In the genomic region with DNA sequence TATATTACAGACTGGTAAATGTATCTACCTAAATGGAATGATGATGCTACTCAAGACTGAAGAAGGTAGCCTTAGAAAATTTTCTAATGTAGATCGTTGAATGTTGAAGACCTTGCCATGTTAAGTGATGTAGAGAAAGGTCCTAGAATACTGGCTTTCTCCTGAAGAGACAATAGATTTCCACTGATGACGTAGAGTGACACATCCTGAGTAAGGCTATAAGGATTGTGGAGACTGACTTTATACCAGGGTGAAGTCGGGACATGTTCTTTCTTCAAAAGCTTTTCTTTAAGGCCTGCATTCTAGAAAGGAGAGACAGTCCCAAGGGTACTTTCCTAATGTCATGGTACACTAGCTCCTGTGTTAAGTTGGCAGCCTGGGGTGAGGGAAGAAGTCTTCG, we compare ENCODE assay signal across 28 cellular contexts. TPM values are rescaled to one million over a fixed set of nuclear protein-coding genes. Genes with fewer than 3 reads are reported as not detected.
"Had no signal": no experiment of that assay in that cellular context is flagged by ENCODE, and none has a peak within 500 bp of the region (broad histone marks: within the 10 kb centered on the region; RNA-seq: fewer than 3 reads in every experiment).

No MANE protein-coding gene starts in this region.

- H3K27ac ChIP-seq: ascending aorta, VCaP had no signal

- H3K27me3 ChIP-seq: ascending aorta had no signal

- H3K9me3 ChIP-seq: ascending aorta had no signal

- H3K4me3 ChIP-seq: ascending aorta had no signal

- DNase-seq: activated B cell treated with CpG ODN at 0.5 μM for 24 hours; activated CD4-positive, alpha-beta memory T cell treated with anti-CD3 and anti-CD28 coated beads, Interleukin-2, amount 10 ng/mL, durations not matched to agents 7 days and 5 days; activated CD4-positive, alpha-beta T cell treated with anti-CD3 and anti-CD28 coated beads for 1 hour; activated CD4-positive, alpha-beta T cell treated with anti-CD3 and anti-CD28 coated beads for 36 hours; activated CD4-positive, alpha-beta T cell treated with anti-CD3 and anti-CD28 coated beads for 48 hours; activated CD4-positive, alpha-beta T cell treated with anti-CD3 and anti-CD28 coated beads, Interleukin-2, amount 10 ng/mL, durations not matched to agents 7 days and 5 days; activated CD4-positive, alpha-beta T cell treated with anti-CD3 and anti-CD28 coated beads, Interleukin-2, amount 50 U/mL, for 48 hours; activated CD8-positive, alpha-beta memory T cell treated with anti-CD3 and anti-CD28 coated beads for 24 hours; activated CD8-positive, alpha-beta memory T cell treated with anti-CD3 and anti-CD28 coated beads, Interleukin-2, amount 10 ng/mL, durations not matched to agents 7 days and 5 days; activated CD8-positive, alpha-beta memory T cell treated with anti-CD3 and anti-CD28 coated beads, Interleukin-2, amount 50 U/mL, for 48 hours; activated CD8-positive, alpha-beta T cell treated with anti-CD3 and anti-CD28 coated beads, Interleukin-2, amount 10 ng/mL, durations not matched to agents 7 days and 5 days; activated effector memory CD4-positive, alpha-beta T cell treated with Interleukin-2 at 50 U/mL for 16 hours; activated gamma-delta T cell; activated naive CD4-positive, alpha-beta T cell treated with anti-CD3 and anti-CD28 coated beads, Interleukin-2, amount 10 ng/mL, durations not matched to agents 7 days and 5 days; activated naive CD4-positive, alpha-beta T cell treated with Interleukin-2 at 50 U/mL for 16 hours; activated naive CD8-positive, alpha-beta T cell treated with anti-CD3 and anti-CD28 coated beads, Interleukin-2, amount 10 ng/mL, durations not matched to agents 7 days and 5 days; activated naive CD8-positive, alpha-beta T cell treated with anti-CD3 and anti-CD28 coated beads, Interleukin-2, amount 50 U/mL, for 24 hours; activated T-cell treated with anti-CD3 and anti-CD28 coated beads, Interleukin-2, amount 50 U/mL, for 24 hours; activated T-cell treated with anti-CD3 and anti-CD28 coated beads, Interleukin-2, amount 50 U/mL, for 48 hours; amygdala; anterior cingulate cortex; central memory CD4-positive, alpha-beta T cell; T-helper 1 cell; T-helper 2 cell; T-helper 9 cell had no signal

- H3K4me1 ChIP-seq: ascending aorta had no signal

- H3K36me3 ChIP-seq: ascending aorta had no signal

- ATAC-seq: activated CD4-positive, alpha-beta T cell treated with anti-CD3 and anti-CD28 coated beads for 36 hours; activated CD8-positive, alpha-beta memory T cell treated with anti-CD3 and anti-CD28 coated beads, Interleukin-2, amount 10 ng/mL, durations not matched to agents 7 days and 5 days; activated CD8-positive, alpha-beta T cell treated with anti-CD3 and anti-CD28 coated beads, Interleukin-2, amount 10 ng/mL, durations not matched to agents 7 days and 5 days; activated naive CD8-positive, alpha-beta T cell treated with anti-CD3 and anti-CD28 coated beads, Interleukin-2, amount 50 U/mL, for 24 hours had no signal

- FAIRE-seq: TTC549 had no signal

RNA-seq across cellular contexts. Expression of a gene that starts 58.6 kb away (rescaled TPM):
- total RNA-seq: activated B cell treated with CpG ODN at 0.5 μM for 24 hours; activated CD4-positive, alpha-beta memory T cell treated with anti-CD3 and anti-CD28 coated beads, Interleukin-2, amount 10 ng/mL, durations not matched to agents 7 days and 5 days; activated CD4-positive, alpha-beta T cell treated with anti-CD3 and anti-CD28 coated beads for 36 hours; activated CD4-positive, alpha-beta T cell treated with anti-CD3 and anti-CD28 coated beads, Interleukin-2, amount 10 ng/mL, durations not matched to agents 7 days and 5 days; activated CD8-positive, alpha-beta memory T cell treated with anti-CD3 and anti-CD28 coated beads, Interleukin-2, amount 10 ng/mL, durations not matched to agents 7 days and 5 days; activated CD8-positive, alpha-beta T cell treated with anti-CD3 and anti-CD28 coated beads, Interleukin-2, amount 10 ng/mL, durations not matched to agents 7 days and 5 days; activated naive CD8-positive, alpha-beta T cell treated with anti-CD3 and anti-CD28 coated beads, Interleukin-2, amount 10 ng/mL, durations not matched to agents 7 days and 5 days; ascending aorta had no signal
